ENCODE assay signal across 8 cellular contexts in the genomic region with DNA sequence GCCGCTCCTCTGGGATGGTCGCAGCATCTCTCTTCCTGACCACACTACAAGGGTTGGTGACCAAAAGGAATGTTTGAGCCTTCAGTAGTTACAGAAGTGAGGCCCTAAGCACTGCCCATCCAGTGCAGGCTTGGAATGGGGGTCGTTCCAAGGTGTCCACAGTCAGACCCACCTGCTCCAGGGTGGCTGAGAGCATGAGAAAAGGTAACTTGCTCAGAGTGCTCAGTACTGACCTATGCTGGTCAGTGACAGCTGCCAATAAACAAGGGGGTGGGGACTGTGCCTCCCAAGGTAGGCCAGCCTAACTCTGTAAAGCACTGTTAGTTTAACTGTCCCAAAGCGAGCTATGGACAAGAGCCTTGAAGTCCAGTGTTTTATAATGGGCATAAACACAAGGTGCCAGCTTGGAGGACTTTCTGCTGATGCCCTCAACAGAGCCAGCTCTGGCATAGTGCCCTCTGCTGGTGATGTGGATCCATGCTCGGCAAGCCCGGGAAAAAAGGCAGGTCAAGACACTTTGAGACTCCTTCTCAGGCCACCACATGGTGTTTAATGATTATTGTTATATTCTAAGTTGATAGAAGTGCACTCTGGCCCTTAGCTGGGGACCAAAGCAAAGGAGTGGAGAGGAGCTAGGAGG.
DNase-seq lines count a peak whose midpoint lies in the region; ATAC-seq, FAIRE-seq and TF ChIP-seq lines count a peak whose summit lies in the region.

No MANE protein-coding gene starts in this region.

- 40 to 53% (median 40%) methylated on average over 6 of the region's 6 CpGs for WGBS in small intestine, 3 donors

- peak overlapping the region; percentile 51 for H2AFZ ChIP-seq in KMS-11 (ENCODE audit: low read depth)

- H3K4me2 ChIP-seq in KMS-11, result peak overlapping the region; percentile 2; the same call in 1 of the 2 replicates

- no peaks in the 10 kb centered on the region for H4K20me1 ChIP-seq in KMS-11 (ENCODE audit: insufficient read depth)

- TF ChIP-seq CTCF in KMS-11 (conservative IDR thresholded peaks at IDR 0.05; ENCODE audit: low read depth, low read length), result peak; percentile 97
- peak; percentile 64 for TF ChIP-seq CTCF in left ventricle myocardium inferior (IDR thresholded peaks at IDR 0.05; ENCODE audit: borderline replicate concordance)

- H3K36me3 ChIP-seq in KMS-11 (ENCODE audit: insufficient read depth) (no peaks in the 10 kb centered on the region), left ventricle myocardium inferior (no peaks in the 10 kb centered on the region), small intestine (ENCODE audit: control insufficient read depth in 2 of 2, insufficient read depth in 2 of 2, low read length in 2 of 2) (no peaks in the 10 kb centered on the region)

- peaks cover 28% of the 10 kb centered on the region for H3K4me1 ChIP-seq in KMS-11 (ENCODE audit: low read depth, poor library complexity, severe bottlenecking)
- H3K4me1 ChIP-seq in left ventricle myocardium inferior, result no peaks in the 10 kb centered on the region
- no peaks in the 10 kb centered on the region for H3K4me1 ChIP-seq in small intestine (ENCODE audit: control insufficient read depth in 2 of 2, insufficient read depth in 1 of 2, low read depth in 1 of 2, low read length in 1 of 2)

- no peaks in the 10 kb centered on the region for H3K9me3 ChIP-seq in left ventricle myocardium inferior (replicated peaks)
- H3K9me3 ChIP-seq in small intestine (ENCODE audit: control insufficient read depth, low read depth), result no peaks in the 10 kb centered on the region

- no peaks in the 10 kb centered on the region for H3K79me2 ChIP-seq in KMS-11 (ENCODE audit: insufficient read depth, low read depth)

- ATAC-seq in GM21381 (IDR thresholded peaks at IDR 0.05; ENCODE audit: unreplicated experiment), result peak; percentile 62

- DNase-seq in DMS114 treated with DMSO at 0.1 percent for 48 hours (lab: John Stamatoyannopoulos, UW; ENCODE audit: unreplicated experiment) (peak; percentile 2), SKM-1 (lab: John Stamatoyannopoulos, UW; ENCODE audit: unreplicated experiment) (peak; percentile 61), amniotic epithelial cell (ENCODE audit: low read depth) (peak; percentile 40), left ventricle myocardium inferior (peak; percentile 40), small intestine (peak; percentile 51), GF-D8 (lab: John Stamatoyannopoulos, UW) (no peak)

- no peak overlapping the region for H3K27ac ChIP-seq in KMS-11
- H3K27ac ChIP-seq in left ventricle myocardium inferior (replicated peaks), result no peak overlapping the region
- H3K27ac ChIP-seq in small intestine (ENCODE audit: low read depth in 1 of 2, low read length in 1 of 2), result no peak overlapping the region

- intact Hi-C loops in left ventricle myocardium inferior (cut with micrococcal nuclease), result loop anchor here (5.0 to 10.0 kb wide), 2 partner anchors 207 to 339 kb away; no protein-coding TSS in a partner anchor

- no peak overlapping the region for H3K9ac ChIP-seq in KMS-11

- no peaks in the 10 kb centered on the region for H3K27me3 ChIP-seq in KMS-11 (ENCODE audit: insufficient read depth, low read depth)
- no peaks in the 10 kb centered on the region for H3K27me3 ChIP-seq in left ventricle myocardium inferior (ENCODE audit: low read depth)
- H3K27me3 ChIP-seq in small intestine (ENCODE audit: control insufficient read depth in 2 of 2, insufficient read depth in 2 of 2, low read length in 2 of 2), result no peaks in the 10 kb centered on the region

- H3K4me3 ChIP-seq in KMS-11 (IDR thresholded peaks at IDR 0.05; ENCODE audit: insufficient read depth, low read depth, low read length) (no peak overlapping the region), left ventricle myocardium inferior (no peak overlapping the region), small intestine (ENCODE audit: low read depth in 1 of 2, low read length in 2 of 2) (no peak overlapping the region)

- FAIRE-seq in small intestine (lab: Jason Lieb, UNC), result no peak
